Comparison of ENCODE assay signal across 1 cellular context in genomic region chr7:2715341-2716231, GRCh38.
TF ChIP-seq lines count a peak whose summit lies in the region.

No MANE protein-coding gene starts in this region.

TF ChIP-seq in GM12878, 131 proteins besides CTCF, POLR2A, EP300 and RAD21 (continued from another document and continues in another):
- TF ChIP-seq, protein P1, sequence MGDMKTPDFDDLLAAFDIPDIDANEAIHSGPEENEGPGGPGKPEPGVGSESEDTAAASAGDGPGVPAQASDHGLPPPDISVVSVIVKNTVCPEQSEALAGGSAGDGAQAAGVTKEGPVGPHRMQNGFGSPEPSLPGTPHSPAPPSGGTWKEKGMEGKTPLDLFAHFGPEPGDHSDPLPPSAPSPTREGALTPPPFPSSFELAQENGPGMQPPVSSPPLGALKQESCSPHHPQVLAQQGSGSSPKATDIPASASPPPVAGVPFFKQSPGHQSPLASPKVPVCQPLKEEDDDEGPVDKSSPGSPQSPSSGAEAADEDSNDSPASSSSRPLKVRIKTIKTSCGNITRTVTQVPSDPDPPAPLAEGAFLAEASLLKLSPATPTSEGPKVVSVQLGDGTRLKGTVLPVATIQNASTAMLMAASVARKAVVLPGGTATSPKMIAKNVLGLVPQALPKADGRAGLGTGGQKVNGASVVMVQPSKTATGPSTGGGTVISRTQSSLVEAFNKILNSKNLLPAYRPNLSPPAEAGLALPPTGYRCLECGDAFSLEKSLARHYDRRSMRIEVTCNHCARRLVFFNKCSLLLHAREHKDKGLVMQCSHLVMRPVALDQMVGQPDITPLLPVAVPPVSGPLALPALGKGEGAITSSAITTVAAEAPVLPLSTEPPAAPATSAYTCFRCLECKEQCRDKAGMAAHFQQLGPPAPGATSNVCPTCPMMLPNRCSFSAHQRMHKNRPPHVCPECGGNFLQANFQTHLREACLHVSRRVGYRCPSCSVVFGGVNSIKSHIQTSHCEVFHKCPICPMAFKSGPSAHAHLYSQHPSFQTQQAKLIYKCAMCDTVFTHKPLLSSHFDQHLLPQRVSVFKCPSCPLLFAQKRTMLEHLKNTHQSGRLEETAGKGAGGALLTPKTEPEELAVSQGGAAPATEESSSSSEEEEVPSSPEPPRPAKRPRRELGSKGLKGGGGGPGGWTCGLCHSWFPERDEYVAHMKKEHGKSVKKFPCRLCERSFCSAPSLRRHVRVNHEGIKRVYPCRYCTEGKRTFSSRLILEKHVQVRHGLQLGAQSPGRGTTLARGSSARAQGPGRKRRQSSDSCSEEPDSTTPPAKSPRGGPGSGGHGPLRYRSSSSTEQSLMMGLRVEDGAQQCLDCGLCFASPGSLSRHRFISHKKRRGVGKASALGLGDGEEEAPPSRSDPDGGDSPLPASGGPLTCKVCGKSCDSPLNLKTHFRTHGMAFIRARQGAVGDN (IDR thresholded peaks at IDR 0.05), result peak; percentile 67; the same call in 1 of the 2 replicates
- TF ChIP-seq, protein P2, sequence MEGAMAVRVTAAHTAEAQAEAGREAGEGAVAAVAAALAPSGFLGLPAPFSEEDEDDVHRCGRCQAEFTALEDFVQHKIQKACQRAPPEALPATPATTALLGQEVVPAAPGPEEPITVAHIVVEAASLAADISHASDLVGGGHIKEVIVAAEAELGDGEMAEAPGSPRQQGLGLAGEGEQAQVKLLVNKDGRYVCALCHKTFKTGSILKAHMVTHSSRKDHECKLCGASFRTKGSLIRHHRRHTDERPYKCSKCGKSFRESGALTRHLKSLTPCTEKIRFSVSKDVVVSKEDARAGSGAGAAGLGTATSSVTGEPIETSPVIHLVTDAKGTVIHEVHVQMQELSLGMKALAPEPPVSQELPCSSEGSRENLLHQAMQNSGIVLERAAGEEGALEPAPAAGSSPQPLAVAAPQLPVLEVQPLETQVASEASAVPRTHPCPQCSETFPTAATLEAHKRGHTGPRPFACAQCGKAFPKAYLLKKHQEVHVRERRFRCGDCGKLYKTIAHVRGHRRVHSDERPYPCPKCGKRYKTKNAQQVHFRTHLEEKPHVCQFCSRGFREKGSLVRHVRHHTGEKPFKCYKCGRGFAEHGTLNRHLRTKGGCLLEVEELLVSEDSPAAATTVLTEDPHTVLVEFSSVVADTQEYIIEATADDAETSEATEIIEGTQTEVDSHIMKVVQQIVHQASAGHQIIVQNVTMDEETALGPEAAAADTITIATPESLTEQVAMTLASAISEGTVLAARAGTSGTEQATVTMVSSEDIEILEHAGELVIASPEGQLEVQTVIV (IDR thresholded peaks at IDR 0.05; ENCODE audit: borderline replicate concordance, partially characterized antibody), result no peak
- no peak for TF ChIP-seq ATF7 (IDR thresholded peaks at IDR 0.05; ENCODE audit: low read depth)
- no peak for TF ChIP-seq KAT2A (conservative IDR thresholded peaks at IDR 0.05; ENCODE audit: control insufficient read depth, low read depth, low read length)
- no peak for TF ChIP-seq ETV6 (conservative IDR thresholded peaks at IDR 0.05 in 1 of 2, IDR thresholded peaks at IDR 0.05 in 1 of 2; ENCODE audit: borderline replicate concordance in 1 of 2, low read depth in 1 of 2)
- TF ChIP-seq, protein P3, sequence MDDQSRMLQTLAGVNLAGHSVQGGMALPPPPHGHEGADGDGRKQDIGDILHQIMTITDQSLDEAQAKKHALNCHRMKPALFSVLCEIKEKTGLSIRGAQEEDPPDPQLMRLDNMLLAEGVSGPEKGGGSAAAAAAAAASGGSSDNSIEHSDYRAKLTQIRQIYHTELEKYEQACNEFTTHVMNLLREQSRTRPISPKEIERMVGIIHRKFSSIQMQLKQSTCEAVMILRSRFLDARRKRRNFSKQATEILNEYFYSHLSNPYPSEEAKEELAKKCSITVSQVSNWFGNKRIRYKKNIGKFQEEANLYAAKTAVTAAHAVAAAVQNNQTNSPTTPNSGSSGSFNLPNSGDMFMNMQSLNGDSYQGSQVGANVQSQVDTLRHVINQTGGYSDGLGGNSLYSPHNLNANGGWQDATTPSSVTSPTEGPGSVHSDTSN (IDR thresholded peaks at IDR 0.05; ENCODE audit: insufficient replicate concordance, low read depth, low read length), result no peak
- no peak for TF ChIP-seq MLLT1 (IDR thresholded peaks at IDR 0.05)
- TF ChIP-seq, protein P4, sequence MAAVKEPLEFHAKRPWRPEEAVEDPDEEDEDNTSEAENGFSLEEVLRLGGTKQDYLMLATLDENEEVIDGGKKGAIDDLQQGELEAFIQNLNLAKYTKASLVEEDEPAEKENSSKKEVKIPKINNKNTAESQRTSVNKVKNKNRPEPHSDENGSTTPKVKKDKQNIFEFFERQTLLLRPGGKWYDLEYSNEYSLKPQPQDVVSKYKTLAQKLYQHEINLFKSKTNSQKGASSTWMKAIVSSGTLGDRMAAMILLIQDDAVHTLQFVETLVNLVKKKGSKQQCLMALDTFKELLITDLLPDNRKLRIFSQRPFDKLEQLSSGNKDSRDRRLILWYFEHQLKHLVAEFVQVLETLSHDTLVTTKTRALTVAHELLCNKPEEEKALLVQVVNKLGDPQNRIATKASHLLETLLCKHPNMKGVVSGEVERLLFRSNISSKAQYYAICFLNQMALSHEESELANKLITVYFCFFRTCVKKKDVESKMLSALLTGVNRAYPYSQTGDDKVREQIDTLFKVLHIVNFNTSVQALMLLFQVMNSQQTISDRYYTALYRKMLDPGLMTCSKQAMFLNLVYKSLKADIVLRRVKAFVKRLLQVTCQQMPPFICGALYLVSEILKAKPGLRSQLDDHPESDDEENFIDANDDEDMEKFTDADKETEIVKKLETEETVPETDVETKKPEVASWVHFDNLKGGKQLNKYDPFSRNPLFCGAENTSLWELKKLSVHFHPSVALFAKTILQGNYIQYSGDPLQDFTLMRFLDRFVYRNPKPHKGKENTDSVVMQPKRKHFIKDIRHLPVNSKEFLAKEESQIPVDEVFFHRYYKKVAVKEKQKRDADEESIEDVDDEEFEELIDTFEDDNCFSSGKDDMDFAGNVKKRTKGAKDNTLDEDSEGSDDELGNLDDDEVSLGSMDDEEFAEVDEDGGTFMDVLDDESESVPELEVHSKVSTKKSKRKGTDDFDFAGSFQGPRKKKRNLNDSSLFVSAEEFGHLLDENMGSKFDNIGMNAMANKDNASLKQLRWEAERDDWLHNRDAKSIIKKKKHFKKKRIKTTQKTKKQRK (IDR thresholded peaks at IDR 0.05; ENCODE audit: low read depth, low read length), result no peak
- no peak for TF ChIP-seq FOXK2 (IDR thresholded peaks at IDR 0.05)
- TF ChIP-seq, protein P5, sequence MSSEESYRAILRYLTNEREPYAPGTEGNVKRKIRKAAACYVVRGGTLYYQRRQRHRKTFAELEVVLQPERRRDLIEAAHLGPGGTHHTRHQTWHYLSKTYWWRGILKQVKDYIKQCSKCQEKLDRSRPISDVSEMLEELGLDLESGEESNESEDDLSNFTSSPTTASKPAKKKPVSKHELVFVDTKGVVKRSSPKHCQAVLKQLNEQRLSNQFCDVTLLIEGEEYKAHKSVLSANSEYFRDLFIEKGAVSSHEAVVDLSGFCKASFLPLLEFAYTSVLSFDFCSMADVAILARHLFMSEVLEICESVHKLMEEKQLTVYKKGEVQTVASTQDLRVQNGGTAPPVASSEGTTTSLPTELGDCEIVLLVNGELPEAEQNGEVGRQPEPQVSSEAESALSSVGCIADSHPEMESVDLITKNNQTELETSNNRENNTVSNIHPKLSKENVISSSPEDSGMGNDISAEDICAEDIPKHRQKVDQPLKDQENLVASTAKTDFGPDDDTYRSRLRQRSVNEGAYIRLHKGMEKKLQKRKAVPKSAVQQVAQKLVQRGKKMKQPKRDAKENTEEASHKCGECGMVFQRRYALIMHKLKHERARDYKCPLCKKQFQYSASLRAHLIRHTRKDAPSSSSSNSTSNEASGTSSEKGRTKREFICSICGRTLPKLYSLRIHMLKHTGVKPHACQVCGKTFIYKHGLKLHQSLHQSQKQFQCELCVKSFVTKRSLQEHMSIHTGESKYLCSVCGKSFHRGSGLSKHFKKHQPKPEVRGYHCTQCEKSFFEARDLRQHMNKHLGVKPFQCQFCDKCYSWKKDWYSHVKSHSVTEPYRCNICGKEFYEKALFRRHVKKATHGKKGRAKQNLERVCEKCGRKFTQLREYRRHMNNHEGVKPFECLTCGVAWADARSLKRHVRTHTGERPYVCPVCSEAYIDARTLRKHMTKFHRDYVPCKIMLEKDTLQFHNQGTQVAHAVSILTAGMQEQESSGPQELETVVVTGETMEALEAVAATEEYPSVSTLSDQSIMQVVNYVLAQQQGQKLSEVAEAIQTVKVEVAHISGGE (CRISPR knock-in tag; IDR thresholded peaks at IDR 0.05), result no peak
- TF ChIP-seq CBX5 (IDR thresholded peaks at IDR 0.05; ENCODE audit: low read depth), result no peak
- no peak for TF ChIP-seq SMC3 (IDR thresholded peaks at IDR 0.05; ENCODE audit: borderline replicate concordance, low read length)
- no peak for TF ChIP-seq NR2C1 (IDR thresholded peaks at IDR 0.05)
- no peak for TF ChIP-seq MXI1 (IDR thresholded peaks at IDR 0.05; ENCODE audit: low read depth, low read length)
- no peak for TF ChIP-seq ZNF274 (IDR thresholded peaks at IDR 0.05; ENCODE audit: insufficient read depth, insufficient read length)
- TF ChIP-seq BRCA1 (IDR thresholded peaks at IDR 0.05; ENCODE audit: low read depth, low read length), result no peak
- TF ChIP-seq E2F8 (IDR thresholded peaks at IDR 0.05; ENCODE audit: low read depth, partially characterized antibody), result no peak
- TF ChIP-seq NFIC (IDR thresholded peaks at IDR 0.05; ENCODE audit: low read depth, low read length), result no peak
- TF ChIP-seq ZBTB33 (IDR thresholded peaks at IDR 0.05), result no peak
- no peak for TF ChIP-seq IRF4 (IDR thresholded peaks at IDR 0.05; ENCODE audit: low read depth, low read length)
- no peak for TF ChIP-seq NRF1 (conservative IDR thresholded peaks at IDR 0.05; ENCODE audit: low read depth, low read length)
- TF ChIP-seq SMAD1 (IDR thresholded peaks at IDR 0.05; ENCODE audit: low read depth, partially characterized antibody), result no peak
- no peak for TF ChIP-seq LARP7 (IDR thresholded peaks at IDR 0.05)
- TF ChIP-seq E2F4 (IDR thresholded peaks at IDR 0.05; ENCODE audit: low read depth, low read length), result no peak
- TF ChIP-seq TARDBP (IDR thresholded peaks at IDR 0.05; ENCODE audit: borderline replicate concordance), result no peak
- no peak; the same call in 1 of the 2 replicates for TF ChIP-seq ZBED1 (IDR thresholded peaks at IDR 0.05; ENCODE audit: borderline replicate concordance)
- no peak for TF ChIP-seq ASH2L (IDR thresholded peaks at IDR 0.05; ENCODE audit: borderline replicate concordance, low read depth)
- TF ChIP-seq TCF3 (IDR thresholded peaks at IDR 0.05; ENCODE audit: borderline replicate concordance, insufficient read depth, low read depth, low read length), result no peak
- TF ChIP-seq KLF5 (IDR thresholded peaks at IDR 0.05; ENCODE audit: partially characterized antibody), result no peak
- no peak for TF ChIP-seq SIX5 (IDR thresholded peaks at IDR 0.05; ENCODE audit: low read depth, low read length, severe bottlenecking)
- TF ChIP-seq ZSCAN29 (IDR thresholded peaks at IDR 0.05), result no peak
- TF ChIP-seq ZNF207 (IDR thresholded peaks at IDR 0.05; ENCODE audit: borderline replicate concordance), result no peak
- no peak for TF ChIP-seq SRF (IDR thresholded peaks at IDR 0.05; ENCODE audit: low read depth in 2 of 2, low read length in 2 of 2)
- TF ChIP-seq RELA (IDR thresholded peaks at IDR 0.05; ENCODE audit: borderline replicate concordance, partially characterized antibody), result no peak
